1 cellular context compared by ENCODE assay signal in the genomic region with DNA sequence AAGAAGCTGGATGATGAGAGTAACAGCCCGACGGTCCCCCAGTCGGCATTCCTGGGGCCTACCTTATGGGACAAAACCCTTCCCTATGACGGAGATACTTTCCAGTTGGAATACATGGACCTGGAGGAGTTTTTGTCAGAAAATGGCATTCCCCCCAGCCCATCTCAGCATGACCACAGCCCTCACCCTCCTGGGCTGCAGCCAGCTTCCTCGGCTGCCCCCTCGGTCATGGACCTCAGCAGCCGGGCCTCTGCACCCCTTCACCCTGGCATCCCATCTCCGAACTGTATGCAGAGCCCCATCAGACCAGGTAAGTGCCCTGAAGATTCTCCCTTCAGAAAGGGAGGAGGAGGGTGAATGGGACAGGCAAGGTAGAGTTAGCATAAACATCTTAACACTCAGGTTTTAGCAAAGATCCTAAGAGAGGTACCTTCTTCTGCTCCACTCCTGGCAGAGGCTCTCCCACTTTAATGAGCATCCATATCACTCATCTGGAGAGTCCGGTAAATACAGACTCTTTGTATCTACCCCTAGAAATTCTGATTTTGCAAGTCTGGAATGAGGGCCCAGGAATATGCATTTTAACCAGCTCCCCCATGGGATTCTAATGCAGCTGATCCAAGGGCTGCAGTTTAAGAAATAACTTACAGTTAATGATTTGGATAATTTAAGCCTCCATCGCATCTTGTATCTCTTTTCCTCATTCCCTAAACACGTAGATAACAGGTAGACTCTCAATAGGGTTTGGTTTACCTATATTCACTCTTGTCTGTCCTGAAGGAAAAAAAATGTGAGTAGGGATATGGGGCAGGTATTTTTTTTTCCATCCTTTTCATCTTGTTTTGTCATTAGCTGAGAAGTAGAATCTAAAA.
TF ChIP-seq lines count a peak whose summit lies in the region.

No MANE protein-coding gene starts in this region.

TF ChIP-seq in HepG2, 621 proteins besides CTCF, POLR2A, EP300 and RAD21 (continued from another document and continues in another):
- TF ChIP-seq, protein P1, sequence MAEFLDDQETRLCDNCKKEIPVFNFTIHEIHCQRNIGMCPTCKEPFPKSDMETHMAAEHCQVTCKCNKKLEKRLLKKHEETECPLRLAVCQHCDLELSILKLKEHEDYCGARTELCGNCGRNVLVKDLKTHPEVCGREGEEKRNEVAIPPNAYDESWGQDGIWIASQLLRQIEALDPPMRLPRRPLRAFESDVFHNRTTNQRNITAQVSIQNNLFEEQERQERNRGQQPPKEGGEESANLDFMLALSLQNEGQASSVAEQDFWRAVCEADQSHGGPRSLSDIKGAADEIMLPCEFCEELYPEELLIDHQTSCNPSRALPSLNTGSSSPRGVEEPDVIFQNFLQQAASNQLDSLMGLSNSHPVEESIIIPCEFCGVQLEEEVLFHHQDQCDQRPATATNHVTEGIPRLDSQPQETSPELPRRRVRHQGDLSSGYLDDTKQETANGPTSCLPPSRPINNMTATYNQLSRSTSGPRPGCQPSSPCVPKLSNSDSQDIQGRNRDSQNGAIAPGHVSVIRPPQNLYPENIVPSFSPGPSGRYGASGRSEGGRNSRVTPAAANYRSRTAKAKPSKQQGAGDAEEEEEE (CRISPR knock-in tag; IDR thresholded peaks at IDR 0.05; ENCODE audit: borderline replicate concordance) = no peak
- no peak for TF ChIP-seq DNMT3B (CRISPR knock-in tag; conservative IDR thresholded peaks at IDR 0.05)
- TF ChIP-seq, protein P2, sequence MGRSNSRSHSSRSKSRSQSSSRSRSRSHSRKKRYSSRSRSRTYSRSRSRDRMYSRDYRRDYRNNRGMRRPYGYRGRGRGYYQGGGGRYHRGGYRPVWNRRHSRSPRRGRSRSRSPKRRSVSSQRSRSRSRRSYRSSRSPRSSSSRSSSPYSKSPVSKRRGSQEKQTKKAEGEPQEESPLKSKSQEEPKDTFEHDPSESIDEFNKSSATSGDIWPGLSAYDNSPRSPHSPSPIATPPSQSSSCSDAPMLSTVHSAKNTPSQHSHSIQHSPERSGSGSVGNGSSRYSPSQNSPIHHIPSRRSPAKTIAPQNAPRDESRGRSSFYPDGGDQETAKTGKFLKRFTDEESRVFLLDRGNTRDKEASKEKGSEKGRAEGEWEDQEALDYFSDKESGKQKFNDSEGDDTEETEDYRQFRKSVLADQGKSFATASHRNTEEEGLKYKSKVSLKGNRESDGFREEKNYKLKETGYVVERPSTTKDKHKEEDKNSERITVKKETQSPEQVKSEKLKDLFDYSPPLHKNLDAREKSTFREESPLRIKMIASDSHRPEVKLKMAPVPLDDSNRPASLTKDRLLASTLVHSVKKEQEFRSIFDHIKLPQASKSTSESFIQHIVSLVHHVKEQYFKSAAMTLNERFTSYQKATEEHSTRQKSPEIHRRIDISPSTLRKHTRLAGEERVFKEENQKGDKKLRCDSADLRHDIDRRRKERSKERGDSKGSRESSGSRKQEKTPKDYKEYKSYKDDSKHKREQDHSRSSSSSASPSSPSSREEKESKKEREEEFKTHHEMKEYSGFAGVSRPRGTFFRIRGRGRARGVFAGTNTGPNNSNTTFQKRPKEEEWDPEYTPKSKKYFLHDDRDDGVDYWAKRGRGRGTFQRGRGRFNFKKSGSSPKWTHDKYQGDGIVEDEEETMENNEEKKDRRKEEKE (IDR thresholded peaks at IDR 0.05) = no peak
- TF ChIP-seq TSC22D2 (CRISPR knock-in tag; IDR thresholded peaks at IDR 0.05; ENCODE audit: borderline replicate concordance) = 0 out of 2 replicates have a peak, but pooled peaks have one; percentile 16
- TF ChIP-seq CC2D1A (CRISPR knock-in tag; IDR thresholded peaks at IDR 0.05) = no peak
- no peak for TF ChIP-seq MTA3 (CRISPR knock-in tag; IDR thresholded peaks at IDR 0.05)
- no peak; the same call in 1 of the 2 replicates for TF ChIP-seq ZNF547 (CRISPR knock-in tag; IDR thresholded peaks at IDR 0.05)
- TF ChIP-seq, protein P3, sequence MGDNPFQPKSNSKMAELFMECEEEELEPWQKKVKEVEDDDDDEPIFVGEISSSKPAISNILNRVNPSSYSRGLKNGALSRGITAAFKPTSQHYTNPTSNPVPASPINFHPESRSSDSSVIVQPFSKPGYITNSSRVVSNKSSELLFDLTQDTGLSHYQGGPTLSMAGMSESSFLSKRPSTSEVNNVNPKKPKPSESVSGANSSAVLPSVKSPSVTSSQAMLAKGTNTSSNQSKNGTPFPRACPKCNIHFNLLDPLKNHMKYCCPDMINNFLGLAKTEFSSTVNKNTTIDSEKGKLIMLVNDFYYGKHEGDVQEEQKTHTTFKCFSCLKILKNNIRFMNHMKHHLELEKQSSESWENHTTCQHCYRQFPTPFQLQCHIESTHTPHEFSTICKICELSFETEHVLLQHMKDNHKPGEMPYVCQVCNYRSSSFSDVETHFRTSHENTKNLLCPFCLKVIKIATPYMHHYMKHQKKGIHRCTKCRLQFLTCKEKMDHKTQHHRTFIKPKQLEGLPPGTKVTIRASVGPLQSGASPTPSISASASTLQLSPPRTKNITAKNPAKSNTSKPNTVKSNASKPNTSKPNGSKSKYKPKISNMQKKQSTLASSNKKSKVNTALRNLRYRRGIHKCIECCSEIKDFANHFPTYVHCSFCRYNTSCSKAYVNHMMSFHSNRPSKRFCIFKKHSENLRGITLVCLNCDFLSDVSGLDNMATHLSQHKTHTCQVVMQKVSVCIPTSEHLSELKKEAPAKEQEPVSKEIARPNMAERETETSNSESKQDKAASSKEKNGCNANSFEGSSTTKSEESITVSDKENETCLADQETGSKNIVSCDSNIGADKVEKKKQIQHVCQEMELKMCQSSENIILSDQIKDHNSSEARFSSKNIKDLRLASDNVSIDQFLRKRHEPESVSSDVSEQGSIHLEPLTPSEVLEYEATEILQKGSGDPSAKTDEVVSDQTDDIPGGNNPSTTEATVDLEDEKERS (CRISPR knock-in tag; IDR thresholded peaks at IDR 0.05) = no peak
- TF ChIP-seq MEIS2 (CRISPR knock-in tag; IDR thresholded peaks at IDR 0.05) = no peak
- TF ChIP-seq, protein P4, sequence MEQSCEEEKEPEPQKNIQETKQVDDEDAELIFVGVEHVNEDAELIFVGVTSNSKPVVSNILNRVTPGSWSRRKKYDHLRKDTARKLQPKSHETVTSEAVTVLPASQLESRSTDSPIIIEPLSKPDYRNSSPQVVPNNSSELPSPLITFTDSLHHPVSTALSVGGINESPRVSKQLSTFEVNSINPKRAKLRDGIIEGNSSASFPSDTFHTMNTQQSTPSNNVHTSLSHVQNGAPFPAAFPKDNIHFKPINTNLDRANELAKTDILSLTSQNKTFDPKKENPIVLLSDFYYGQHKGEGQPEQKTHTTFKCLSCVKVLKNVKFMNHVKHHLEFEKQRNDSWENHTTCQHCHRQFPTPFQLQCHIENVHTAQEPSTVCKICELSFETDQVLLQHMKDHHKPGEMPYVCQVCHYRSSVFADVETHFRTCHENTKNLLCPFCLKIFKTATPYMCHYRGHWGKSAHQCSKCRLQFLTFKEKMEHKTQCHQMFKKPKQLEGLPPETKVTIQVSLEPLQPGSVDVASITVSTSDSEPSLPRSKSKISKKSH (CRISPR knock-in tag; IDR thresholded peaks at IDR 0.05; ENCODE audit: borderline replicate concordance) = peak; percentile 53; the same call in 1 of the 2 replicates
- TF ChIP-seq, protein P5, sequence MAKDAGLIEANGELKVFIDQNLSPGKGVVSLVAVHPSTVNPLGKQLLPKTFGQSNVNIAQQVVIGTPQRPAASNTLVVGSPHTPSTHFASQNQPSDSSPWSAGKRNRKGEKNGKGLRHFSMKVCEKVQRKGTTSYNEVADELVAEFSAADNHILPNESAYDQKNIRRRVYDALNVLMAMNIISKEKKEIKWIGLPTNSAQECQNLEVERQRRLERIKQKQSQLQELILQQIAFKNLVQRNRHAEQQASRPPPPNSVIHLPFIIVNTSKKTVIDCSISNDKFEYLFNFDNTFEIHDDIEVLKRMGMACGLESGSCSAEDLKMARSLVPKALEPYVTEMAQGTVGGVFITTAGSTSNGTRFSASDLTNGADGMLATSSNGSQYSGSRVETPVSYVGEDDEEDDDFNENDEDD (CRISPR knock-in tag; IDR thresholded peaks at IDR 0.05; ENCODE audit: borderline replicate concordance) = no peak
- TF ChIP-seq, protein P6, sequence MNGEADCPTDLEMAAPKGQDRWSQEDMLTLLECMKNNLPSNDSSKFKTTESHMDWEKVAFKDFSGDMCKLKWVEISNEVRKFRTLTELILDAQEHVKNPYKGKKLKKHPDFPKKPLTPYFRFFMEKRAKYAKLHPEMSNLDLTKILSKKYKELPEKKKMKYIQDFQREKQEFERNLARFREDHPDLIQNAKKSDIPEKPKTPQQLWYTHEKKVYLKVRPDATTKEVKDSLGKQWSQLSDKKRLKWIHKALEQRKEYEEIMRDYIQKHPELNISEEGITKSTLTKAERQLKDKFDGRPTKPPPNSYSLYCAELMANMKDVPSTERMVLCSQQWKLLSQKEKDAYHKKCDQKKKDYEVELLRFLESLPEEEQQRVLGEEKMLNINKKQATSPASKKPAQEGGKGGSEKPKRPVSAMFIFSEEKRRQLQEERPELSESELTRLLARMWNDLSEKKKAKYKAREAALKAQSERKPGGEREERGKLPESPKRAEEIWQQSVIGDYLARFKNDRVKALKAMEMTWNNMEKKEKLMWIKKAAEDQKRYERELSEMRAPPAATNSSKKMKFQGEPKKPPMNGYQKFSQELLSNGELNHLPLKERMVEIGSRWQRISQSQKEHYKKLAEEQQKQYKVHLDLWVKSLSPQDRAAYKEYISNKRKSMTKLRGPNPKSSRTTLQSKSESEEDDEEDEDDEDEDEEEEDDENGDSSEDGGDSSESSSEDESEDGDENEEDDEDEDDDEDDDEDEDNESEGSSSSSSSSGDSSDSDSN (CRISPR knock-in tag; IDR thresholded peaks at IDR 0.05) = peak; percentile 47; the same call in 1 of the 2 replicates
- TF ChIP-seq ZNF354B (CRISPR knock-in tag; IDR thresholded peaks at IDR 0.05) = no peak
- no peak for TF ChIP-seq ZNF879 (CRISPR knock-in tag; IDR thresholded peaks at IDR 0.05)
- no peak for TF ChIP-seq RFX5 (IDR thresholded peaks at IDR 0.05; ENCODE audit: low read depth, low read length)
- TF ChIP-seq FOSL2 (CRISPR knock-in tag; IDR thresholded peaks at IDR 0.05) = no peak; the same call in 1 of the 2 replicates
- no peak for TF ChIP-seq ZNF331 (CRISPR knock-in tag; IDR thresholded peaks at IDR 0.05)
- peak; percentile 14; the same call in 1 of the 2 replicates for TF ChIP-seq TGIF2 (CRISPR knock-in tag; IDR thresholded peaks at IDR 0.05)
- TF ChIP-seq, protein P7, sequence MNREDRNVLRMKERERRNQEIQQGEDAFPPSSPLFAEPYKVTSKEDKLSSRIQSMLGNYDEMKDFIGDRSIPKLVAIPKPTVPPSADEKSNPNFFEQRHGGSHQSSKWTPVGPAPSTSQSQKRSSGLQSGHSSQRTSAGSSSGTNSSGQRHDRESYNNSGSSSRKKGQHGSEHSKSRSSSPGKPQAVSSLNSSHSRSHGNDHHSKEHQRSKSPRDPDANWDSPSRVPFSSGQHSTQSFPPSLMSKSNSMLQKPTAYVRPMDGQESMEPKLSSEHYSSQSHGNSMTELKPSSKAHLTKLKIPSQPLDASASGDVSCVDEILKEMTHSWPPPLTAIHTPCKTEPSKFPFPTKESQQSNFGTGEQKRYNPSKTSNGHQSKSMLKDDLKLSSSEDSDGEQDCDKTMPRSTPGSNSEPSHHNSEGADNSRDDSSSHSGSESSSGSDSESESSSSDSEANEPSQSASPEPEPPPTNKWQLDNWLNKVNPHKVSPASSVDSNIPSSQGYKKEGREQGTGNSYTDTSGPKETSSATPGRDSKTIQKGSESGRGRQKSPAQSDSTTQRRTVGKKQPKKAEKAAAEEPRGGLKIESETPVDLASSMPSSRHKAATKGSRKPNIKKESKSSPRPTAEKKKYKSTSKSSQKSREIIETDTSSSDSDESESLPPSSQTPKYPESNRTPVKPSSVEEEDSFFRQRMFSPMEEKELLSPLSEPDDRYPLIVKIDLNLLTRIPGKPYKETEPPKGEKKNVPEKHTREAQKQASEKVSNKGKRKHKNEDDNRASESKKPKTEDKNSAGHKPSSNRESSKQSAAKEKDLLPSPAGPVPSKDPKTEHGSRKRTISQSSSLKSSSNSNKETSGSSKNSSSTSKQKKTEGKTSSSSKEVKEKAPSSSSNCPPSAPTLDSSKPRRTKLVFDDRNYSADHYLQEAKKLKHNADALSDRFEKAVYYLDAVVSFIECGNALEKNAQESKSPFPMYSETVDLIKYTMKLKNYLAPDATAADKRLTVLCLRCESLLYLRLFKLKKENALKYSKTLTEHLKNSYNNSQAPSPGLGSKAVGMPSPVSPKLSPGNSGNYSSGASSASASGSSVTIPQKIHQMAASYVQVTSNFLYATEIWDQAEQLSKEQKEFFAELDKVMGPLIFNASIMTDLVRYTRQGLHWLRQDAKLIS (CRISPR knock-in tag; IDR thresholded peaks at IDR 0.05) = peak; percentile 77
- peak; percentile 85 for TF ChIP-seq AGO2 (optimal IDR thresholded peaks at IDR 0.05; ENCODE audit: low read depth, low read length)
- TF ChIP-seq, protein P8, sequence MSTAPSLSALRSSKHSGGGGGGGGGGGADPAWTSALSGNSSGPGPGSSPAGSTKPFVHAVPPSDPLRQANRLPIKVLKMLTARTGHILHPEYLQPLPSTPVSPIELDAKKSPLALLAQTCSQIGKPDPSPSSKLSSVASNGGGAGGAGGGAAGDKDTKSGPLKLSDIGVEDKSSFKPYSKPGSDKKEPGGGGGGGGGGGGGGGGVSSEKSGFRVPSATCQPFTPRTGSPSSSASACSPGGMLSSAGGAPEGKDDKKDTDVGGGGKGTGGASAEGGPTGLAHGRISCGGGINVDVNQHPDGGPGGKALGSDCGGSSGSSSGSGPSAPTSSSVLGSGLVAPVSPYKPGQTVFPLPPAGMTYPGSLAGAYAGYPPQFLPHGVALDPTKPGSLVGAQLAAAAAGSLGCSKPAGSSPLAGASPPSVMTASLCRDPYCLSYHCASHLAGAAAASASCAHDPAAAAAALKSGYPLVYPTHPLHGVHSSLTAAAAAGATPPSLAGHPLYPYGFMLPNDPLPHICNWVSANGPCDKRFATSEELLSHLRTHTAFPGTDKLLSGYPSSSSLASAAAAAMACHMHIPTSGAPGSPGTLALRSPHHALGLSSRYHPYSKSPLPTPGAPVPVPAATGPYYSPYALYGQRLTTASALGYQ (CRISPR knock-in tag; IDR thresholded peaks at IDR 0.05) = peak; percentile 52; the same call in 1 of the 2 replicates
- TF ChIP-seq HNRNPUL1 (IDR thresholded peaks at IDR 0.05; ENCODE audit: low read depth, low read length) = no peak
- TF ChIP-seq, protein P9, sequence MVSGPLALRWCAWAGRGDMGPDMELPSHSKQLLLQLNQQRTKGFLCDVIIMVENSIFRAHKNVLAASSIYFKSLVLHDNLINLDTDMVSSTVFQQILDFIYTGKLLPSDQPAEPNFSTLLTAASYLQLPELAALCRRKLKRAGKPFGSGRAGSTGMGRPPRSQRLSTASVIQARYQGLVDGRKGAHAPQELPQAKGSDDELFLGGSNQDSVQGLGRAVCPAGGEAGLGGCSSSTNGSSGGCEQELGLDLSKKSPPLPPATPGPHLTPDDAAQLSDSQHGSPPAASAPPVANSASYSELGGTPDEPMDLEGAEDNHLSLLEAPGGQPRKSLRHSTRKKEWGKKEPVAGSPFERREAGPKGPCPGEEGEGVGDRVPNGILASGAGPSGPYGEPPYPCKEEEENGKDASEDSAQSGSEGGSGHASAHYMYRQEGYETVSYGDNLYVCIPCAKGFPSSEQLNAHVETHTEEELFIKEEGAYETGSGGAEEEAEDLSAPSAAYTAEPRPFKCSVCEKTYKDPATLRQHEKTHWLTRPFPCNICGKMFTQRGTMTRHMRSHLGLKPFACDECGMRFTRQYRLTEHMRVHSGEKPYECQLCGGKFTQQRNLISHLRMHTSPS (CRISPR knock-in tag; IDR thresholded peaks at IDR 0.05; ENCODE audit: low read depth) = no peak
- no peak for TF ChIP-seq ATM (IDR thresholded peaks at IDR 0.05; ENCODE audit: borderline replicate concordance)
- TF ChIP-seq, protein P10, sequence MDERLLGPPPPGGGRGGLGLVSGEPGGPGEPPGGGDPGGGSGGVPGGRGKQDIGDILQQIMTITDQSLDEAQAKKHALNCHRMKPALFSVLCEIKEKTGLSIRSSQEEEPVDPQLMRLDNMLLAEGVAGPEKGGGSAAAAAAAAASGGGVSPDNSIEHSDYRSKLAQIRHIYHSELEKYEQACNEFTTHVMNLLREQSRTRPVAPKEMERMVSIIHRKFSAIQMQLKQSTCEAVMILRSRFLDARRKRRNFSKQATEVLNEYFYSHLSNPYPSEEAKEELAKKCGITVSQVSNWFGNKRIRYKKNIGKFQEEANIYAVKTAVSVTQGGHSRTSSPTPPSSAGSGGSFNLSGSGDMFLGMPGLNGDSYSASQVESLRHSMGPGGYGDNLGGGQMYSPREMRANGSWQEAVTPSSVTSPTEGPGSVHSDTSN (CRISPR knock-in tag; IDR thresholded peaks at IDR 0.05) = no peak
- TF ChIP-seq ZNF772 (CRISPR knock-in tag; IDR thresholded peaks at IDR 0.05) = 0 out of 2 replicates have a peak, but pooled peaks have one; percentile 55
